In the genomic region with DNA sequence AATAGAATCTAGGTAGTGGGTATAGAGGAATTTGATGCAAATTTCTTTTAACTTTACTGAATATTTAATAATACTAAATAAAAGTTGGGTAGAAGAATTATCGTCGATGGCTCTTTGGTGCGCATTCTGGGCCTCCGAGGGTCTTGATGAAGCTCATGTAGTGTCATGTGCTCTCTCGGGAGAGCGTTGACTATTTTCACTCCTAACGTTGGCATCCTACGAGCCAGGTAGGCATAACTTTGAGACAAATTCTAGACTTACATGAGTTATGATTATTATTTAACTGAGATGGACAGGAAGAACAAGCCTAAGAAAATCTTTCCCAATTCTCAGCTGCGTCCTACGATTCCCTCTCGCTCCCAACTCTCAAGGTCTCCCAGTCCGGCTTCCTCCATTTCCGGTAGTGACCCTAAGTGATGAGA, we compare ENCODE assay signal across 1 cellular context.
TF ChIP-seq lines count a peak whose summit lies in the region.

No MANE protein-coding gene starts in this region.

TF ChIP-seq in SK-N-SH treated with all-trans-retinoic acid at 6 μM for 48 hours, 23 proteins besides CTCF, POLR2A, EP300 and RAD21 (continued from another document):
- TF ChIP-seq PPARA (CRISPR knock-in tag; IDR thresholded peaks at IDR 0.05; ENCODE audit: borderline replicate concordance), result no peak
- no peak for TF ChIP-seq ZFP30 (CRISPR knock-in tag; IDR thresholded peaks at IDR 0.05)
- TF ChIP-seq GLIS3 (CRISPR knock-in tag; IDR thresholded peaks at IDR 0.05), result no peak
